8 cellular contexts compared by ENCODE assay signal in genomic region chr1:66725885-66726665, GRCh38. TPM values are rescaled to one million over a fixed set of nuclear protein-coding genes. Genes with fewer than 3 reads are reported as not detected.
DNase-seq lines count a peak whose midpoint lies in the region; ATAC-seq, FAIRE-seq and TF ChIP-seq lines count a peak whose summit lies in the region.

No MANE protein-coding gene starts in this region.

- H3K79me2 ChIP-seq in GM12878 (ENCODE audit: control insufficient read depth, insufficient read depth, low read length), result no peaks in the 10 kb centered on the region

- no peaks in the 10 kb centered on the region for H4K20me1 ChIP-seq in GM12878 (ENCODE audit: control insufficient read depth, insufficient read depth)

- no peak overlapping the region for H3K4me2 ChIP-seq in GM12878 (ENCODE audit: control insufficient read depth, insufficient read depth)

- no peak for TF ChIP-seq EP300 in GM12878 (IDR thresholded peaks at IDR 0.05; ENCODE audit: borderline replicate concordance in 1 of 2, control insufficient read depth in 1 of 2, low read depth in 2 of 2, low read length in 2 of 2)

- SMC1A ChIA-PET in GM12878 (lab: Charles Lee; ENCODE audit: uncharacterized antibody, unreplicated experiment), result interaction anchor here (1.0 to 2.7 kb wide), 7 partner anchors 7 to 476 kb away, joined by 3 to 11 read pairs (median 3); no protein-coding TSS in a partner anchor

- no peak overlapping the region for H3K27ac ChIP-seq in GM12878 (ENCODE audit: control insufficient read depth, insufficient read depth)

- TF ChIP-seq CTCF in NB4 (IDR thresholded peaks at IDR 0.05; ENCODE audit: low read depth, low read length) (peak; percentile 90), GM12878 (IDR thresholded peaks at IDR 0.05 in 2 of 3, conservative IDR thresholded peaks at IDR 0.05 in 1 of 3; ENCODE audit: control insufficient read depth in 2 of 3, extremely low read depth in 1 of 3, insufficient read depth in 1 of 3, low read depth in 3 of 3, low read length in 3 of 3) (peak; percentile 89 to 93 (median 90))

- BruUV-seq in GM12878 (replicated peaks; lab: Mats Ljungman, UMichigan), result no TSS peak

- ATAC-seq in HG02588 (IDR thresholded peaks at IDR 0.05; ENCODE audit: unreplicated experiment) (peak; percentile 79), GM12878 (peak; percentile 93)

- RAD21 ChIA-PET in GM12878 (lab: Charles Lee; ENCODE audit: unreplicated experiment), result interaction anchor here (1.0 to 2.7 kb wide), 4 partner anchors 12 to 280 kb away, joined by 3 to 6 read pairs (median 4); no protein-coding TSS in a partner anchor

- H3K9me3 ChIP-seq in GM12878 (replicated peaks; ENCODE audit: control insufficient read depth, insufficient read depth, low read length), result no peaks in the 10 kb centered on the region

- H3K36me3 ChIP-seq in GM12878 (ENCODE audit: control insufficient read depth in 2 of 2, insufficient read depth in 2 of 2, low read length in 1 of 2), result no peaks in the 10 kb centered on the region

- no peak overlapping the region for H2AFZ ChIP-seq in GM12878 (ENCODE audit: control insufficient read depth, low read depth, low read length)

- DNase-seq in SIG-M5 treated with dmso at 0.1 percent for 504 hours (lab: John Stamatoyannopoulos, UW; ENCODE audit: unreplicated experiment) (peak; percentile 66), SIG-M5 (lab: John Stamatoyannopoulos, UW) (no peak), NB4 (ENCODE audit: low read depth) (peak; percentile 86), T-helper 1 cell (peak in 4 of 5 donors; percentile 14 to 77 (median 44)), GM12878 (ENCODE audit: low read depth, low spot score) (peak; percentile 26), iPS DF 4.7 (ENCODE audit: extremely low read depth, low spot score) (peak; percentile 71)
- peak; percentile 11 for DNase-seq in stimulated activated CD4-positive, alpha-beta T cell treated with anti-CD3 and anti-CD28 coated beads, Interleukin-12 subunit alpha, Interleukin-12 subunit beta, amount 100 ng/mL, for 4 hours

- TF ChIP-seq POLR2A in NB4 (IDR thresholded peaks at IDR 0.05; ENCODE audit: extremely low read depth, insufficient read length) (no peak), GM12878 (IDR thresholded peaks at IDR 0.05; ENCODE audit: low read depth, low read length) (no peak)

- in situ Hi-C loops in GM12878 (cut with MboI), result loop anchor here (10.0 kb wide), 1 partner anchor 471 kb away; no protein-coding TSS in a partner anchor

- FAIRE-seq in GM12878 (lab: Jason Lieb, UNC), result peak; percentile 68

- peaks cover 0 to 8% of the 10 kb centered on the region in 2 experiments; a peak in 1 of 4 replicates for H3K27me3 ChIP-seq in GM12878 (replicated peaks in 1 of 2; ENCODE audit: control insufficient read depth in 2 of 2, insufficient read depth in 2 of 2, low read length in 1 of 2)

- 14% methylated on average over 9 of the region's 9 CpGs for WGBS in GM12878 (ENCODE audit: insufficient coverage, insufficient replicate concordance, low lambda C conversion rate, missing lambda C conversion rate)

- H3K9ac ChIP-seq in GM12878 (ENCODE audit: control insufficient read depth, insufficient read depth, low read length), result no peak overlapping the region

- H3K4me1 ChIP-seq in GM12878 (ENCODE audit: control insufficient read depth, insufficient read depth, low read length), result no peaks in the 10 kb centered on the region

- CTCF ChIA-PET in GM12878 (lab: Yijun Ruan, JAX), result interaction anchor here (0.6 to 2.6 kb wide), 19 partner anchors 8 to 768 kb away, joined by 3 to 7 read pairs (median 4); no protein-coding TSS in a partner anchor

- no peak overlapping the region for H3K4me3 ChIP-seq in NB4 (ENCODE audit: low read depth, low read length)
- H3K4me3 ChIP-seq in GM12878, result no peak overlapping the region

- intact Hi-C loops in GM12878 (cut with micrococcal nuclease; ENCODE audit: unreplicated experiment), result loop anchor here (1.0 to 5.0 kb wide), 4 partner anchors 119 to 767 kb away; no protein-coding TSS in a partner anchor

- TF ChIP-seq RAD21 in GM12878 (IDR thresholded peaks at IDR 0.05; ENCODE audit: insufficient read depth, low read depth, low read length), result peak; percentile 89

- POLR2A ChIA-PET in GM12878 (lab: Charles Lee), result no interaction called here

TF ChIP-seq in GM12878, 131 proteins besides CTCF, POLR2A, EP300 and RAD21:
- TF ChIP-seq ETV6 (conservative IDR thresholded peaks at IDR 0.05 in 1 of 2, IDR thresholded peaks at IDR 0.05 in 1 of 2; ENCODE audit: borderline replicate concordance in 1 of 2, low read depth in 1 of 2) (no peak), SMC3 (IDR thresholded peaks at IDR 0.05; ENCODE audit: borderline replicate concordance, low read length) (peak; percentile 68; the same call in 1 of the 2 replicates), SP1 (IDR thresholded peaks at IDR 0.05; ENCODE audit: low read depth, low read length) (no peak), NRF1 (conservative IDR thresholded peaks at IDR 0.05; ENCODE audit: low read depth, low read length) (no peak), BHLHE40 (IDR thresholded peaks at IDR 0.05; ENCODE audit: borderline replicate concordance in 1 of 2, low read depth in 2 of 2, low read length in 1 of 2) (0 out of 4 replicates have a peak, but pooled peaks of 1 of the 2 experiments have one; percentile 14), KAT2A (conservative IDR thresholded peaks at IDR 0.05; ENCODE audit: control insufficient read depth, low read depth, low read length) (no peak), ZBED1 (IDR thresholded peaks at IDR 0.05; ENCODE audit: borderline replicate concordance) (no peak), RUNX3 (IDR thresholded peaks at IDR 0.05; ENCODE audit: low read length) (no peak), JUND (IDR thresholded peaks at IDR 0.05; ENCODE audit: low read depth, low read length) (no peak), FOS (IDR thresholded peaks at IDR 0.05; ENCODE audit: borderline replicate concordance, extremely low read depth, insufficient read length) (no peak), RELB (IDR thresholded peaks at IDR 0.05; ENCODE audit: low read depth) (peak; percentile 41; the same call in 1 of the 2 replicates), MTA2 (IDR thresholded peaks at IDR 0.05; ENCODE audit: low read depth) (no peak)

RNA-seq across cellular contexts. Expression of gene DYNLT5, which starts 26.2 kb away (rescaled TPM):
- total RNA-seq in GM12878 (2013; cell fraction: nucleolus; rRNA removed), result not detected in 2 replicates
- total RNA-seq in GM12878 (2014; rRNA removed), result not detected in 2 replicates
- not detected in 2 replicates for total RNA-seq in GM12878 (2014; rRNA removed; fragmentation: Illumina TruSeq; extraction: Trizol)
- not detected in 2 replicates for total RNA-seq in GM12878 (2021)
- polyA plus RNA-seq in GM12878 (2011; ENCODE audit: low read depth), result not detected
- polyA plus RNA-seq in GM12878 (2011; rRNA removed), result not detected in 2 replicates
- polyA plus RNA-seq in GM12878 (2011; cell fraction: cytosol; rRNA removed), result not detected in 2 replicates
- polyA plus RNA-seq in GM12878 (2011; cell fraction: nucleus; rRNA removed), result not detected in 2 replicates
- polyA plus RNA-seq in GM12878 (2012), result not detected in 2 replicates
- not detected in 2 replicates for polyA plus RNA-seq in GM12878 (2014; fragmentation: Illumina TruSeq; extraction: Trizol)
- polyA plus RNA-seq in GM12878 (2014; fragmentation: Nextera tagmentation; extraction: Ambion mirVana), result not detected
- not detected in 2 replicates for polyA plus RNA-seq in GM12878 (2014; rRNA removed)
- polyA plus RNA-seq in GM12878 (2016; fragmentation: Nextera tagmentation; extraction: Ambion mirVana), result not detected
- polyA minus RNA-seq in GM12878 (2011; rRNA and poly(A)+ RNA removed), result not detected in 2 replicates
- not detected in 2 replicates for polyA minus RNA-seq in GM12878 (2011; cell fraction: cytosol; rRNA and poly(A)+ RNA removed)
- polyA minus RNA-seq in GM12878 (2011; cell fraction: nucleus; rRNA and poly(A)+ RNA removed), result not detected in 2 replicates
